ENCODE assay signal across 9 cellular contexts in genomic region chr1:167431261-167431908, GRCh38.
A peak's percentile ranks its signal among the peaks of the same experiment; 100 is the strongest.
DNase-seq lines count a peak whose midpoint lies in the region; ATAC-seq and TF ChIP-seq lines count a peak whose summit lies in the region.
"Had no signal": no experiment of that assay in that cellular context is flagged by ENCODE, and none has a peak within 500 bp of the region (broad histone marks: within the 10 kb centered on the region; RNA-seq: fewer than 3 reads in every experiment).

No MANE protein-coding gene starts in this region.

- H3K9me3 Mint-ChIP-seq in central memory CD8-positive, alpha-beta T cell: no peaks in the 10 kb centered on the region
- no peaks in the 10 kb centered on the region for H3K9me3 Mint-ChIP-seq in stimulated activated naive B cell treated with anti-CD40 and anti-IgM and Interleukin-4, amounts not matched to agents 10 μg/mL and 1 μg/mL and 100 μg/mL, for 72 hours

- H3K36me3 Mint-ChIP-seq in central memory CD8-positive, alpha-beta T cell (ENCODE audit: insufficient read depth): peaks cover 29% of the 10 kb centered on the region
- H3K36me3 Mint-ChIP-seq in stimulated activated naive B cell treated with anti-CD40 and anti-IgM and Interleukin-4, amounts not matched to agents 10 μg/mL and 1 μg/mL and 100 μg/mL, for 72 hours: no peaks in the 10 kb centered on the region

- no peak overlapping the region for H3K4me3 Mint-ChIP-seq in central memory CD8-positive, alpha-beta T cell
- peak overlapping the region; percentile 52 to 59 for H3K4me3 Mint-ChIP-seq in stimulated activated naive B cell treated with anti-CD40 and anti-IgM and Interleukin-4, amounts not matched to agents 10 μg/mL and 1 μg/mL and 100 μg/mL, for 72 hours

- no peak for TF ChIP-seq POLR2A in thyroid gland (IDR thresholded peaks at IDR 0.05)

- H3K4me1 Mint-ChIP-seq in central memory CD8-positive, alpha-beta T cell: peaks cover 32% of the 10 kb centered on the region
- H3K4me1 Mint-ChIP-seq in stimulated activated naive B cell treated with anti-CD40 and anti-IgM and Interleukin-4, amounts not matched to agents 10 μg/mL and 1 μg/mL and 100 μg/mL, for 72 hours: peaks cover 24 to 48% of the 10 kb centered on the region in 2 donors

- H3K9me3 ChIP-seq in cardiac muscle cell (ENCODE audit: low read depth) (no peaks in the 10 kb centered on the region), thyroid gland (no peaks in the 10 kb centered on the region)

- H3K36me3 ChIP-seq in cardiac muscle cell (no peaks in the 10 kb centered on the region), thyroid gland (no peaks in the 10 kb centered on the region)

- ATAC-seq in HG03095 (IDR thresholded peaks at IDR 0.05; ENCODE audit: unreplicated experiment): peak; percentile 37
- peak; percentile 34 for ATAC-seq in central memory CD8-positive, alpha-beta T cell (replicated peaks; ENCODE audit: extremely low read depth, poor library complexity, severe bottlenecking)
- peak; percentile 51 to 59 for ATAC-seq in stimulated activated naive B cell treated with anti-CD40 and anti-IgM and Interleukin-4, amounts not matched to agents 10 μg/mL and 1 μg/mL and 100 μg/mL, for 72 hours (replicated peaks)

- no peak overlapping the region for H3K4me3 ChIP-seq in cardiac muscle cell
- no peak overlapping the region for H3K4me3 ChIP-seq in thyroid gland (replicated peaks in 1 of 3)

- peak overlapping the region; percentile 88 for H3K27ac Mint-ChIP-seq in central memory CD8-positive, alpha-beta T cell (ENCODE audit: low read depth)
- H3K27ac Mint-ChIP-seq in stimulated activated naive B cell treated with anti-CD40 and anti-IgM and Interleukin-4, amounts not matched to agents 10 μg/mL and 1 μg/mL and 100 μg/mL, for 72 hours: peak overlapping the region; percentile 92

- H3K27me3 Mint-ChIP-seq in central memory CD8-positive, alpha-beta T cell: no peaks in the 10 kb centered on the region
- peaks cover 5 to 7% of the 10 kb centered on the region in 2 donors for H3K27me3 Mint-ChIP-seq in stimulated activated naive B cell treated with anti-CD40 and anti-IgM and Interleukin-4, amounts not matched to agents 10 μg/mL and 1 μg/mL and 100 μg/mL, for 72 hours

- H3K27me3 ChIP-seq in cardiac muscle cell (no peaks in the 10 kb centered on the region), thyroid gland (no peaks in the 10 kb centered on the region)

- DNase-seq in cardiac muscle cell (ENCODE audit: low read depth in 1 of 2, low spot score in 1 of 2) (peak in 1 of 2 donors; percentile 62), cardiac septum (ENCODE audit: low spot score) (no peak), pons (ENCODE audit: low spot score) (no peak), C1 segment of cervical spinal cord (lab: John Stamatoyannopoulos, UW) (no peak), thyroid gland (no peak)
- no peak for DNase-seq in central memory CD8-positive, alpha-beta T cell (ENCODE audit: low spot score in 2 of 2)
- no peak for DNase-seq in stimulated activated naive B cell treated with anti-CD40 and anti-IgM and Interleukin-4, amounts not matched to agents 10 μg/mL and 1 μg/mL and 100 μg/mL, for 72 hours
- DNase-seq: activated effector memory CD4-positive, alpha-beta T cell treated with anti-CD3 and anti-CD28 coated beads, Interleukin-2, amount 50 U/mL, for 16 hours had no signal

- H3K4me1 ChIP-seq in cardiac muscle cell (ENCODE audit: low read depth): peaks cover 12% of the 10 kb centered on the region
- no peaks in the 10 kb centered on the region for H3K4me1 ChIP-seq in thyroid gland

- intact Hi-C loops in cardiac septum (cut with DNase I) (no loop called here), thyroid gland (cut with DNase I) (no loop called here)

- H3K27ac ChIP-seq in cardiac muscle cell (peak overlapping the region; percentile 85), thyroid gland (no peak overlapping the region)

- TF ChIP-seq CTCF in cardiac muscle cell (IDR thresholded peaks at IDR 0.05; ENCODE audit: low read depth, low read length): no peak
- TF ChIP-seq CTCF in thyroid gland (IDR thresholded peaks at IDR 0.05): no peak

- 82 to 84% methylated on average over 14 of the region's 14 CpGs for WGBS in thyroid gland, 2 donors
